Comparison of ENCODE assay signal across 17 cellular contexts in genomic region chr18:62768172-62768943, GRCh38. TPM values are rescaled to one million over a fixed set of nuclear protein-coding genes. Genes with fewer than 3 reads are reported as not detected.
DNase-seq lines count a peak whose midpoint lies in the region; ATAC-seq and TF ChIP-seq lines count a peak whose summit lies in the region.
"Had no signal": no experiment of that assay in that cellular context is flagged by ENCODE, and none has a peak within 500 bp of the region (broad histone marks: within the 10 kb centered on the region; RNA-seq: fewer than 3 reads in every experiment).

No MANE protein-coding gene starts in this region.

- DNase-seq in NCI-H2227 treated with DMSO at 0.1 percent for 48 hours (lab: John Stamatoyannopoulos, UW), result peak; percentile 31
- no peak for DNase-seq in NCI-H2227 (lab: John Stamatoyannopoulos, UW; ENCODE audit: unreplicated experiment)
- no peak for DNase-seq in WTC11 (ENCODE audit: low spot score)
- DNase-seq in foreskin keratinocyte, result no peak
- DNase-seq in suprapubic skin (ENCODE audit: low spot score in 2 of 2), result no peak
- DNase-seq in SKM-1 treated with dmso at 0.1 percent for 144 hours (lab: John Stamatoyannopoulos, UW; ENCODE audit: unreplicated experiment), result no peak
- DNase-seq in right cardiac atrium, result no peak
- DNase-seq: activated CD4-positive, alpha-beta T cell treated with anti-CD3 and anti-CD28 coated beads for 1 hour; activated CD8-positive, alpha-beta memory T cell treated with anti-CD3 and anti-CD28 coated beads, Interleukin-2, amount 50 U/mL, for 4 hours; activated naive CD4-positive, alpha-beta T cell treated with anti-CD3 and anti-CD28 coated beads, Interleukin-2, amount 10 ng/mL, durations not matched to agents 7 days and 5 days; CD8-positive, alpha-beta memory T cell; immature natural killer cell; NCI-H1092 treated with DMSO at 0.1 percent for 48 hours; NCI-H510A; ovary; stimulated activated CD4-positive, alpha-beta T cell treated with anti-CD3 and anti-CD28 coated beads, Interleukin-12 subunit alpha, Interleukin-12 subunit beta, amount 100 ng/mL, for 4 hours had no signal

- peak overlapping the region; percentile 85; the same call in 1 of the 2 replicates for H3K27ac Mint-ChIP-seq in WTC11
- H3K27ac Mint-ChIP-seq: activated naive CD4-positive, alpha-beta T cell treated with anti-CD3 and anti-CD28 coated beads, Interleukin-2, amount 10 ng/mL, durations not matched to agents 7 days and 5 days; immature natural killer cell had no signal

- intact Hi-C loops in right cardiac atrium (cut with DNase I), result no loop called here

- H3K4me3 Mint-ChIP-seq in WTC11, result no peak overlapping the region
- H3K4me3 Mint-ChIP-seq: activated naive CD4-positive, alpha-beta T cell treated with anti-CD3 and anti-CD28 coated beads, Interleukin-2, amount 10 ng/mL, durations not matched to agents 7 days and 5 days; CD8-positive, alpha-beta memory T cell; immature natural killer cell had no signal

- H3K4me1 Mint-ChIP-seq in WTC11, result peaks cover 68% of the 10 kb centered on the region

- H3K27me3 ChIP-seq in foreskin keratinocyte, result no peaks in the 10 kb centered on the region
- H3K27me3 ChIP-seq in suprapubic skin, result no peaks in the 10 kb centered on the region
- H3K27me3 ChIP-seq in right cardiac atrium (ENCODE audit: control insufficient read depth, insufficient read depth), result no peaks in the 10 kb centered on the region
- H3K27me3 ChIP-seq: ovary had no signal

- H3K4me1 ChIP-seq in foreskin keratinocyte (peaks cover 33% of the 10 kb centered on the region), suprapubic skin (peaks cover 47% of the 10 kb centered on the region), right cardiac atrium (ENCODE audit: control insufficient read depth, insufficient read depth, low read length) (peaks cover 3% of the 10 kb centered on the region)

- peaks cover 8% of the 10 kb centered on the region for H3K36me3 Mint-ChIP-seq in WTC11

- ATAC-seq in WTC11 (no peak), foreskin keratinocyte (no peak), HG02938 (IDR thresholded peaks at IDR 0.05; ENCODE audit: unreplicated experiment) (no peak), right cardiac atrium (no peak)

- CTCF ChIA-PET in WTC11 (lab: Charles Lee), result interaction anchor here (1.0 kb wide), 1 partner anchor 54 kb away, joined by 7 read pairs; no protein-coding TSS in a partner anchor

- TF ChIP-seq POLR2A in suprapubic skin (IDR thresholded peaks at IDR 0.05), result no peak

- 35% methylated on average over 4 of the region's 4 CpGs for WGBS in suprapubic skin
- 55% methylated on average over 4 of the region's 4 CpGs for WGBS in right cardiac atrium

- no peaks in the 10 kb centered on the region for H3K27me3 Mint-ChIP-seq in WTC11 (ENCODE audit: low read depth)
- H3K27me3 Mint-ChIP-seq: activated naive CD4-positive, alpha-beta T cell treated with anti-CD3 and anti-CD28 coated beads, Interleukin-2, amount 10 ng/mL, durations not matched to agents 7 days and 5 days; CD8-positive, alpha-beta memory T cell had no signal

- no peaks in the 10 kb centered on the region for H3K9me3 ChIP-seq in suprapubic skin
- no peaks in the 10 kb centered on the region for H3K9me3 ChIP-seq in right cardiac atrium (ENCODE audit: control insufficient read depth, low read length)
- H3K9me3 ChIP-seq: ovary had no signal

- no peak overlapping the region for H3K4me3 ChIP-seq in suprapubic skin
- H3K4me3 ChIP-seq in right cardiac atrium (ENCODE audit: low read length), result no peak overlapping the region
- H3K4me3 ChIP-seq: ovary had no signal

- H3K27ac ChIP-seq in foreskin keratinocyte (peak overlapping the region; percentile 49), suprapubic skin (peak overlapping the region; percentile 78), right cardiac atrium (ENCODE audit: low read length) (no peak overlapping the region)
- H3K27ac ChIP-seq: ovary had no signal

- TF ChIP-seq EP300 in suprapubic skin (IDR thresholded peaks at IDR 0.05), result no peak

- H3K36me3 ChIP-seq in suprapubic skin, result no peaks in the 10 kb centered on the region
- H3K36me3 ChIP-seq: ovary had no signal

- TF ChIP-seq CTCF in WTC11 (IDR thresholded peaks at IDR 0.05) (no peak), foreskin keratinocyte (conservative IDR thresholded peaks at IDR 0.05) (no peak), suprapubic skin (IDR thresholded peaks at IDR 0.05) (no peak)

- H3K9me3 Mint-ChIP-seq in WTC11, result peaks cover 5% of the 10 kb centered on the region; the same call in 1 of the 2 replicates
- H3K9me3 Mint-ChIP-seq: activated naive CD4-positive, alpha-beta T cell treated with anti-CD3 and anti-CD28 coated beads, Interleukin-2, amount 10 ng/mL, durations not matched to agents 7 days and 5 days; immature natural killer cell had no signal

- POLR2A ChIA-PET in WTC11 (lab: Charles Lee), result interaction anchor here (0.6 kb wide), 1 partner anchor 197 kb away, joined by 15 read pairs; no protein-coding TSS in a partner anchor

TF ChIP-seq in WTC11, 78 proteins besides CTCF, POLR2A, EP300 and RAD21:
- no peak for TF ChIP-seq CDX4 (CRISPR knock-in tag; IDR thresholded peaks at IDR 0.05; ENCODE audit: borderline replicate concordance)
- no peak for TF ChIP-seq ZNF219 (CRISPR knock-in tag; IDR thresholded peaks at IDR 0.05; ENCODE audit: borderline replicate concordance)
- no peak for TF ChIP-seq ESRRA (CRISPR knock-in tag; IDR thresholded peaks at IDR 0.05; ENCODE audit: borderline replicate concordance)
- no peak for TF ChIP-seq FOXP1 (CRISPR knock-in tag; IDR thresholded peaks at IDR 0.05; ENCODE audit: borderline replicate concordance)

RNA-seq across cellular contexts. Expression of gene PHLPP1, which starts 53.0 kb away (rescaled TPM):
- total RNA-seq in WTC11 (2021) (49.1 to 52.0 TPM (median 49.5 TPM) in 3 replicates), foreskin keratinocyte (9.5 and 10.3 TPM in 2 replicates), suprapubic skin (10 to 100 TPM; 28.1 to 56.6 (median 37.1) TPM), right cardiac atrium (1 to 10 TPM; 4.1 to 6.4 (median 5.3) TPM)
- polyA plus RNA-seq in foreskin keratinocyte (3.1 and 3.6 TPM in 2 replicates), right cardiac atrium (1.7 TPM)
